Comparison of ENCODE assay signal across 1 cellular context in the genomic region with DNA sequence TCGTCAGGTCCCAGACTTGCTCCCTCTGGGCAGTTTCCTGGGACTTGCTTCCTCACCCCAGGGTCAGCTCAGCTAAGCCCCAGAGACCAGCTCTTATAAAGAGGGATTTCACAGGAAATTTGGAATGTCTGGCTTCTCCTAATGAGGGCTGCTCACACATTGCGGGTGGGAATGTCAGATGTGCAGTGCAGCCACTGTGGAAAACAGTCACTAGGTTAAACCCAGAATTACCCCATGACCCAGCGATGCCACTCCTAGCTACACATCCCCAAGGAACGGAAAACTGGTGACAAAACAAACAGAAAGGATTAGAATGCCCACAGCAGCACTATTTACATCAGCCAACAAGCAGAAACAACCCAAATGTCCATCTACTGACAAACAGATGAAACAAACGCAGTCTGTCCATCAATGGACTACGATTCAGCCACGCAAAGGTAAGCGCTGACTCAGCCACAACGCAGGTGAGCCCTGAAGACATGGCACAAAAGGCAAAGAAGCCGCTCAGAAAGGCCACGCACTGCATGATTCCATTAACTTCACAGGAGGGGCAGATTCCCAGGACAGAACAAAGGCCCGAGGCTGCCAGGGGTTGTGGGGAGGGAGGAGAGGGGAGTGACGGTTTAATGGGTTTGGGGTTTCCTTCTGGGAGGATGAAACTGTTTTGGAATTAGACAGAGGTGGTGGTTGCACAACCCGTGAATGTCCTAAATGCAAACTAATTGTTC.
TF ChIP-seq lines count a peak whose summit lies in the region.

No MANE protein-coding gene starts in this region.

TF ChIP-seq in GM12891, 5 proteins besides CTCF, POLR2A, EP300 and RAD21:
- TF ChIP-seq PAX5 (IDR thresholded peaks at IDR 0.05; ENCODE audit: insufficient read depth, low read length, severe bottlenecking) (no peak), TAF1 (IDR thresholded peaks at IDR 0.05; ENCODE audit: low read depth, low read length) (no peak), POLR2AphosphoS5 (IDR thresholded peaks at IDR 0.05; ENCODE audit: low read depth, low read length) (no peak), POU2F2 (IDR thresholded peaks at IDR 0.05; ENCODE audit: low read depth, low read length) (no peak), SPI1 (IDR thresholded peaks at IDR 0.05; ENCODE audit: low read depth, low read length) (no peak)
